Comparison of ENCODE assay signal across 8 cellular contexts in genomic region chr12:56631790-56632700, GRCh38. TPM values are rescaled to one million over a fixed set of nuclear protein-coding genes. Genes with fewer than 3 reads are reported as not detected.
DNase-seq lines count a peak whose midpoint lies in the region; ATAC-seq and TF ChIP-seq lines count a peak whose summit lies in the region.

No MANE protein-coding gene starts in this region.

- H3K27ac Mint-ChIP-seq in activated naive CD4-positive, alpha-beta T cell treated with anti-CD3 and anti-CD28 coated beads for 36 hours, result peak overlapping the region; percentile 68

- peak; percentile 23 for ATAC-seq in HG02759 (IDR thresholded peaks at IDR 0.05; ENCODE audit: unreplicated experiment)
- no peak for ATAC-seq in HG03520 (IDR thresholded peaks at IDR 0.05; ENCODE audit: unreplicated experiment)

- peak; percentile 14 for DNase-seq in GF-D8 (lab: John Stamatoyannopoulos, UW)
- peak; percentile 29 for DNase-seq in OCI-M2 (lab: John Stamatoyannopoulos, UW; ENCODE audit: unreplicated experiment)
- peak; percentile 49 for DNase-seq in activated naive CD4-positive, alpha-beta T cell treated with anti-CD3 and anti-CD28 coated beads for 36 hours
- peak; percentile 80 for DNase-seq in germinal center (ENCODE audit: low spot score)
- peak in 31 of 56 donors; percentile 1 to 59 (median 19) for DNase-seq in nucleus accumbens (lab: John Stamatoyannopoulos, UW)
- DNase-seq in vagina (ENCODE audit: extremely low spot score in 2 of 2), result no peak

- H3K4me3 ChIP-seq in vagina, result peak overlapping the region; percentile 26 to 94

- H3K36me3 ChIP-seq in vagina, result no peaks in the 10 kb centered on the region

- H3K9me3 ChIP-seq in vagina, result no peaks in the 10 kb centered on the region

- H3K27me3 Mint-ChIP-seq in activated naive CD4-positive, alpha-beta T cell treated with anti-CD3 and anti-CD28 coated beads for 36 hours (ENCODE audit: low read depth), result no peaks in the 10 kb centered on the region

- no peaks in the 10 kb centered on the region for H3K9me3 Mint-ChIP-seq in activated naive CD4-positive, alpha-beta T cell treated with anti-CD3 and anti-CD28 coated beads for 36 hours

- H3K4me3 Mint-ChIP-seq in activated naive CD4-positive, alpha-beta T cell treated with anti-CD3 and anti-CD28 coated beads for 36 hours, result peak overlapping the region; percentile 36

- TF ChIP-seq POLR2A in vagina (IDR thresholded peaks at IDR 0.05), result no peak

- no peaks in the 10 kb centered on the region for H3K27me3 ChIP-seq in vagina

- intact Hi-C loops in activated naive CD4-positive, alpha-beta T cell treated with anti-CD3 and anti-CD28 coated beads for 36 hours (cut with micrococcal nuclease), result loop anchor here (2.0 kb wide), 1 partner anchor 703 kb away; no protein-coding TSS in a partner anchor
- intact Hi-C loops in vagina (cut with DNase I), result loop anchor here (10.0 kb wide), 1 partner anchor 117 kb away; no protein-coding TSS in a partner anchor

- peaks cover 7% of the 10 kb centered on the region for H3K36me3 Mint-ChIP-seq in activated naive CD4-positive, alpha-beta T cell treated with anti-CD3 and anti-CD28 coated beads for 36 hours (ENCODE audit: low read depth)

- no peak for TF ChIP-seq CTCF in vagina (IDR thresholded peaks at IDR 0.05)

- CTCF ChIA-PET in activated naive CD4-positive, alpha-beta T cell treated with anti-CD3 and anti-CD28 coated beads for 36 hours (lab: Charles Lee), result interaction anchor here (0.5 to 0.6 kb wide), 2 partner anchors 10 to 631 kb away, joined by 3 to 6 read pairs; no protein-coding TSS in a partner anchor

- H3K4me1 Mint-ChIP-seq in activated naive CD4-positive, alpha-beta T cell treated with anti-CD3 and anti-CD28 coated beads for 36 hours (ENCODE audit: low read depth), result peaks cover 78% of the 10 kb centered on the region

- peak overlapping the region; percentile 100 for H3K27ac ChIP-seq in vagina

- peaks cover 70% of the 10 kb centered on the region for H3K4me1 ChIP-seq in vagina

RNA-seq across cellular contexts. Expression of gene BAZ2A, which starts 1.9 kb away (rescaled TPM):
- total RNA-seq in activated naive CD4-positive, alpha-beta T cell treated with anti-CD3 and anti-CD28 coated beads for 36 hours, result 10 to 100 TPM; 78.3 to 80.0 TPM
- 92.8 TPM for total RNA-seq in vagina

RNA-seq across cellular contexts. Expression of gene ATP5F1B, which starts 13.7 kb away (rescaled TPM):
- total RNA-seq in activated naive CD4-positive, alpha-beta T cell treated with anti-CD3 and anti-CD28 coated beads for 36 hours, result 100 to 1,000 TPM; 854 to 863 TPM
- 405 TPM for total RNA-seq in vagina

RNA-seq across cellular contexts. Expression of gene PTGES3, which starts 56.0 kb away (rescaled TPM):
- 100 to 1,000 TPM; 289 to 293 TPM for total RNA-seq in activated naive CD4-positive, alpha-beta T cell treated with anti-CD3 and anti-CD28 coated beads for 36 hours
- total RNA-seq in vagina, result 81.0 TPM

Comparison
In these comparisons a context has a peak if more than half of its experiments do, and no peak if none do; other contexts are left out.
1. DNase-seq: peak in GF-D8 (single experiment), OCI-M2 (single experiment), activated naive CD4-positive, alpha-beta T cell treated with anti-CD3 and anti-CD28 coated beads for 36 hours (single experiment), germinal center (single experiment) and nucleus accumbens (31 of 56); none in vagina (0 of 2).